8 cellular contexts compared by ENCODE assay signal in the genomic region with DNA sequence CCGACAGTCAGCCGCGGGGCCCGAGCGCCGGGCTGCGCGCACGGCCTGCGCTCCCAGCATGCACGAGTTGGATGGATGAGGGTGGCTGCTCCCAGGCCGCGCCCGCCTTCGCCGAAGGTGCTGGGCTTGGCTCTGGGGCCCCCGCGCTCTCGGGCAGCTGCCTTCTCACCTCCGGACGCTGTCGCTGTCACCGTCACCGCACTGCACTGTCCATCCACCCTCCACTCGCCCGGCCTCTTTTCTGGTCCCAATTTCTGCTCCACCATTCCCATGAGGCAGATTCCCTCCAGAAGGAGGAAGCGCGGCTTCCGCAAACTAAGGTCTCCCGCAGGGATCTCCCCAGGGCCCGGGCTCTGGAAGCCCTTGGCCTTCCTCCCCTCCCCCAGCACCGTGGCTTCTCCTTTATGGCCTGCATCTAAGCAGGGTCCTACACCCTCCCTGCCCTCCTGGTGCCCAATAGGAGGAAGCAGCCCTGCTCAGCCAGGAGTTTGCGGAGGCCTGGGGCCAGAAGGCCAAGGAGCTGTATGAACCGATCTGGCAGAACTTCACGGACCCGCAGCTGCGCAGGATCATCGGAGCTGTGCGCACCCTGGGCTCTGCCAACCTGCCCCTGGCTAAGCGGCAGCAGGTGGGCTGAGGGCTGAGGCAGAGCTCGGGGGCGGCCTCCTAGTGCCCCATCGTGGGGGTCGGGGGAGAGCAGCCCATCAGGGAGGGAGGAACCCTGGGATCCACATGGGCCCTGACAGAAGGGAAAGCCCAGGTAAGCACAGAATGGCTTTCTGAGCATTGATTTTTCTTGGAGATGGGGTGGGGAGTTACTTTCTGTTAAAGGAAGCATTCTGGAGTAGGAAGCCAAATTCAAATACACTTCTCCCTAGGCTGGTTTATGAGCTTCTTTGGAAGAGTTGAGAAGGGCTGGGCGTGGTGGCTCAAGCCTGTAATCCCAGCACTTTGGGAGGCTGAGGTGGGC. TPM values are rescaled to one million over a fixed set of nuclear protein-coding genes. Genes with fewer than 3 reads are reported as not detected.
A peak's percentile ranks its signal among the peaks of the same experiment; 100 is the strongest.
DNase-seq lines count a peak whose midpoint lies in the region; ATAC-seq, FAIRE-seq and TF ChIP-seq lines count a peak whose summit lies in the region.

No MANE protein-coding gene starts in this region.

- no peak for TF ChIP-seq POLR2A in GM12892 (IDR thresholded peaks at IDR 0.05; ENCODE audit: low read depth, low read length)

- no peaks in the 10 kb centered on the region for H3K9me3 Mint-ChIP-seq in activated naive CD8-positive, alpha-beta T cell (ENCODE audit: low read depth)

- peaks cover 30% of the 10 kb centered on the region for H3K27me3 ChIP-seq in keratinocyte (ENCODE audit: control insufficient read depth, extremely low read depth, insufficient read depth, low read length)
- peaks cover 26% of the 10 kb centered on the region for H3K27me3 ChIP-seq in thymus (ENCODE audit: control insufficient read depth, insufficient read depth)

- H3K27ac ChIP-seq in keratinocyte (ENCODE audit: control insufficient read depth, insufficient read depth, low read length): no peak overlapping the region
- H3K27ac ChIP-seq in thymus (ENCODE audit: low read depth): no peak overlapping the region

- DNase-seq in COLO668 (lab: John Stamatoyannopoulos, UW; ENCODE audit: unreplicated experiment) (peak; percentile 76), HTR-8/SVneo (ENCODE audit: insufficient read length, low spot score) (no peak), keratinocyte (ENCODE audit: low read depth, low spot score) (no peak), GM12892 (ENCODE audit: insufficient read length) (no peak)

- no peaks in the 10 kb centered on the region for H3K79me2 ChIP-seq in keratinocyte (ENCODE audit: control insufficient read depth, insufficient read depth, low read length)

- no peaks in the 10 kb centered on the region for H3K9me1 ChIP-seq in keratinocyte (ENCODE audit: control insufficient read depth, extremely low read depth, insufficient read depth, low read length)

- no peaks in the 10 kb centered on the region for H3K36me3 ChIP-seq in keratinocyte (ENCODE audit: control insufficient read depth in 2 of 2, extremely low read depth in 1 of 2, insufficient read depth in 2 of 2, low read length in 2 of 2)
- H3K36me3 ChIP-seq in thymus (ENCODE audit: control insufficient read depth, insufficient read depth): no peaks in the 10 kb centered on the region

- ATAC-seq in esophagus mucosa (no peak), HG03432 (IDR thresholded peaks at IDR 0.05; ENCODE audit: unreplicated experiment) (no peak)

- WGBS in thymus: 19% methylated on average over 45 of the region's 45 CpGs

- dilution Hi-C loops in keratinocyte (cut with MboI; ENCODE audit: extremely low pct_ligation_motif_present, low sequenced_read_pairs): no loop called here

- peak overlapping the region in 1 of 3 experiments; percentile 44 for H3K4me3 ChIP-seq in keratinocyte (ENCODE audit: control insufficient read depth in 2 of 3, extremely low read depth in 1 of 3, insufficient read depth in 2 of 3, low read depth in 1 of 3, low read length in 3 of 3)
- peak overlapping the region; percentile 52 for H3K4me3 ChIP-seq in thymus (ENCODE audit: low read length)

- TF ChIP-seq CTCF in keratinocyte (optimal IDR thresholded peaks at IDR 0.05 in 1 of 3, IDR thresholded peaks at IDR 0.05 in 1 of 3, conservative IDR thresholded peaks at IDR 0.05 in 1 of 3; ENCODE audit: extremely low read depth in 1 of 3, insufficient read depth in 2 of 3, low read length in 3 of 3): no peak

- H3K27me3 Mint-ChIP-seq in activated naive CD8-positive, alpha-beta T cell: peaks cover 10% of the 10 kb centered on the region

- H3K4me1 ChIP-seq in keratinocyte (ENCODE audit: control insufficient read depth, extremely low read depth, insufficient read depth, low read length) (peaks cover 19% of the 10 kb centered on the region), thymus (ENCODE audit: control insufficient read depth, insufficient read depth, low read length) (peaks cover 12% of the 10 kb centered on the region)

- H3K9me3 ChIP-seq in keratinocyte (ENCODE audit: control insufficient read depth, low read depth, low read length): no peaks in the 10 kb centered on the region
- H3K9me3 ChIP-seq in thymus (ENCODE audit: control insufficient read depth): no peaks in the 10 kb centered on the region

- peaks cover 5% of the 10 kb centered on the region for H3K4me1 Mint-ChIP-seq in activated naive CD8-positive, alpha-beta T cell (ENCODE audit: low read depth)

- H3K9ac ChIP-seq in keratinocyte (ENCODE audit: control insufficient read depth, extremely low read depth, insufficient read depth, low read length): no peak overlapping the region

- H3K27ac Mint-ChIP-seq in activated naive CD8-positive, alpha-beta T cell: no peak overlapping the region

- peak; percentile 80 for FAIRE-seq in HTR-8/SVneo (lab: Jason Lieb, UNC)
- FAIRE-seq in keratinocyte (lab: Jason Lieb, UNC): no peak
- FAIRE-seq in GM12892 (lab: Jason Lieb, UNC): no peak

- H4K20me1 ChIP-seq in keratinocyte (ENCODE audit: control insufficient read depth, extremely low read depth, insufficient read depth, low read length): no peaks in the 10 kb centered on the region

- no peaks in the 10 kb centered on the region for H3K36me3 Mint-ChIP-seq in activated naive CD8-positive, alpha-beta T cell

- H3K4me2 ChIP-seq in keratinocyte (ENCODE audit: control insufficient read depth, extremely low read depth, insufficient read depth, low read depth, low read length): peak overlapping the region; percentile 6

- H3K4me3 Mint-ChIP-seq in activated naive CD8-positive, alpha-beta T cell: peak overlapping the region; percentile 72

- peak overlapping the region; percentile 19 for H2AFZ ChIP-seq in keratinocyte (ENCODE audit: control insufficient read depth, low read length)

RNA-seq across cellular contexts. Expression of a gene that starts 0.9 kb away (rescaled TPM):
- 0.05 to 0.07 TPM in 2 of 3 replicates, not detected in the other for polyA plus RNA-seq in keratinocyte
- polyA plus RNA-seq in keratinocyte (2011; ENCODE audit: low read depth): not detected
- polyA plus RNA-seq in keratinocyte (2011; cell fraction: cytosol; rRNA removed): not detected in 2 replicates
- polyA plus RNA-seq in keratinocyte (2011; cell fraction: nucleus; rRNA removed): 0.20 TPM in 1 of 2 replicates, not detected in the other
- 0.03 TPM in 1 of 2 replicates, not detected in the other for polyA plus RNA-seq in keratinocyte (2012; ENCODE audit: low replicate concordance)
- not detected in 3 replicates for polyA minus RNA-seq in keratinocyte
- polyA minus RNA-seq in keratinocyte (2011; cell fraction: cytosol; rRNA and poly(A)+ RNA removed): not detected
- 0.95 TPM in 1 of 2 replicates, not detected in the other for polyA minus RNA-seq in keratinocyte (2011; cell fraction: nucleus; rRNA and poly(A)+ RNA removed)
- polyA plus RNA-seq in thymus: 1.1 TPM
- 1.9 TPM for total RNA-seq in esophagus mucosa
- 0.25 TPM for polyA plus RNA-seq in GM12892 (2012; ENCODE audit: missing spikeins)

RNA-seq across cellular contexts. Expression of a gene that starts 31.6 kb away (rescaled TPM):
- polyA plus RNA-seq in keratinocyte (14.4 to 21.8 TPM (median 19.4 TPM) in 3 replicates), thymus (7.8 TPM)
- 7.0 TPM for polyA plus RNA-seq in keratinocyte (2011; ENCODE audit: low read depth)
- polyA plus RNA-seq in keratinocyte (2011; cell fraction: cytosol; rRNA removed): 13.6 and 18.2 TPM in 2 replicates
- 28.7 and 32.5 TPM in 2 replicates for polyA plus RNA-seq in keratinocyte (2011; cell fraction: nucleus; rRNA removed)
- polyA plus RNA-seq in keratinocyte (2012; ENCODE audit: low replicate concordance): 11.0 and 22.3 TPM in 2 replicates
- 20.9 to 62.2 TPM (median 35.4 TPM) in 3 replicates for polyA minus RNA-seq in keratinocyte
- 24.7 TPM for polyA minus RNA-seq in keratinocyte (2011; cell fraction: cytosol; rRNA and poly(A)+ RNA removed)
- polyA minus RNA-seq in keratinocyte (2011; cell fraction: nucleus; rRNA and poly(A)+ RNA removed): 23.8 and 27.4 TPM in 2 replicates
- 39.7 TPM for total RNA-seq in esophagus mucosa
- polyA plus RNA-seq in GM12892 (2012; ENCODE audit: missing spikeins): 3.3 TPM

RNA-seq across cellular contexts. Expression of a gene that starts 45.4 kb away (rescaled TPM):
- not detected in 3 replicates for polyA plus RNA-seq in keratinocyte
- polyA plus RNA-seq in keratinocyte (2011; ENCODE audit: low read depth): not detected
- not detected in 2 replicates for polyA plus RNA-seq in keratinocyte (2011; cell fraction: cytosol; rRNA removed)
- not detected in 2 replicates for polyA plus RNA-seq in keratinocyte (2011; cell fraction: nucleus; rRNA removed)
- not detected in 2 replicates for polyA plus RNA-seq in keratinocyte (2012; ENCODE audit: low replicate concordance)
- not detected in 3 replicates for polyA minus RNA-seq in keratinocyte
- not detected for polyA minus RNA-seq in keratinocyte (2011; cell fraction: cytosol; rRNA and poly(A)+ RNA removed)
- polyA minus RNA-seq in keratinocyte (2011; cell fraction: nucleus; rRNA and poly(A)+ RNA removed): not detected in 2 replicates
- 0.25 TPM for polyA plus RNA-seq in thymus
- total RNA-seq in esophagus mucosa: not detected
- polyA plus RNA-seq in GM12892 (2012; ENCODE audit: missing spikeins): not detected
